ENCODE assay signal across 9 cellular contexts in the genomic region with DNA sequence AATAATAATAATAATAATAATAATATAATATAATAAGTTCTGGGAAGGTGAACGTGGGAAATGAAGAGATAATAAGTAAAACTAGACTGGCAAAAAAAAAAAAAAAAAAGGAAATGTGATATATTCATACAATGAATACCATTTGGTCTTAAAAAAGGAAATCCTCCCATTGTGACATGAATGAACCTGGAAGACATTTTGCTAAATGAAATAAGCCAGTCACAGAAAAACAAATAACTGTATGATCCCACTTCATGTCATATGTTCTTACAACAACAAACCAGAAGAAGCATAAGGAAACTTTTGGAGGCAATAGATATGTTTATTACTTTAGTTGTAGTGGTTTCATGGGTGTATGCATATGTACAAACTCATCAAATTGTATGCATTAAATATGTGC.
"Had no signal": no experiment of that assay in that cellular context is flagged by ENCODE, and none has a peak within 500 bp of the region (broad histone marks: within the 10 kb centered on the region; RNA-seq: fewer than 3 reads in every experiment).

No MANE protein-coding gene starts in this region.

- H3K27ac ChIP-seq: GM23248 had no signal

- H3K4me3 Mint-ChIP-seq: HFFc6 had no signal

- H3K9me3 Mint-ChIP-seq: HFFc6 had no signal

- H3K27ac Mint-ChIP-seq: HFFc6 had no signal

- H2AFZ ChIP-seq: GM23248 had no signal

- H3K9ac ChIP-seq: GM23248 had no signal

- DNase-seq: GM23248, GOT3, H7, HFFc6, IMR-90 had no signal

- H3K36me3 ChIP-seq: HAP-1 had no signal

- H3K4me3 ChIP-seq: GM23248, HAP-1, K562 had no signal

- H3K9me3 ChIP-seq: HAP-1 had no signal

- ATAC-seq: HCT116, K562 had no signal

- FAIRE-seq: HTR-8/SVneo, K562 had no signal
